In genomic region chr4:76951333-76952033, GRCh38 we compare ENCODE assay signal across 10 cellular contexts. TPM values are rescaled to one million over a fixed set of nuclear protein-coding genes. Genes with fewer than 3 reads are reported as not detected.
DNase-seq lines count a peak whose midpoint lies in the region; ATAC-seq, FAIRE-seq and TF ChIP-seq lines count a peak whose summit lies in the region.
"Had no signal": no experiment of that assay in that cellular context is flagged by ENCODE, and none has a peak within 500 bp of the region (broad histone marks: within the 10 kb centered on the region; RNA-seq: fewer than 3 reads in every experiment).

No MANE protein-coding gene starts in this region.

- H3K4me3 Mint-ChIP-seq in activated CD4-positive, alpha-beta T cell treated with anti-CD3 and anti-CD28 coated beads for 36 hours: peak overlapping the region; percentile 83
- H3K4me3 Mint-ChIP-seq in activated naive CD8-positive, alpha-beta T cell treated with anti-CD3 and anti-CD28 coated beads for 36 hours: peak overlapping the region; percentile 86

- H3K36me3 Mint-ChIP-seq in activated CD4-positive, alpha-beta T cell treated with anti-CD3 and anti-CD28 coated beads for 36 hours (ENCODE audit: low read depth): no peaks in the 10 kb centered on the region
- H3K36me3 Mint-ChIP-seq in activated naive CD8-positive, alpha-beta T cell treated with anti-CD3 and anti-CD28 coated beads for 36 hours: peaks cover 27% of the 10 kb centered on the region

- CTCF ChIA-PET in activated CD4-positive, alpha-beta T cell treated with anti-CD3 and anti-CD28 coated beads for 36 hours (lab: Charles Lee): interaction anchor here (0.7 to 0.8 kb wide), 2 partner anchors 16 to 93 kb away, joined by 4 read pairs; no protein-coding TSS in a partner anchor

- peak overlapping the region; percentile 90 to 99 (median 92) for H3K4me3 ChIP-seq in keratinocyte (ENCODE audit: control insufficient read depth in 2 of 3, extremely low read depth in 1 of 3, insufficient read depth in 2 of 3, low read depth in 1 of 3, low read length in 3 of 3)

- H3K27me3 ChIP-seq in keratinocyte (ENCODE audit: control insufficient read depth, extremely low read depth, insufficient read depth, low read length): no peaks in the 10 kb centered on the region

- intact Hi-C loops in activated CD4-positive, alpha-beta T cell treated with anti-CD3 and anti-CD28 coated beads for 36 hours (cut with DNase I, micrococcal nuclease): loop anchor here (5.0 to 10.0 kb wide), 3 partner anchors 36 to 897 kb away; no protein-coding TSS in a partner anchor

- no peaks in the 10 kb centered on the region for H4K20me1 ChIP-seq in keratinocyte (ENCODE audit: control insufficient read depth, extremely low read depth, insufficient read depth, low read length)

- peaks cover 22% of the 10 kb centered on the region for H3K27me3 Mint-ChIP-seq in activated CD4-positive, alpha-beta T cell treated with anti-CD3 and anti-CD28 coated beads for 36 hours
- no peaks in the 10 kb centered on the region for H3K27me3 Mint-ChIP-seq in activated naive CD8-positive, alpha-beta T cell treated with anti-CD3 and anti-CD28 coated beads for 36 hours

- peaks cover 17% of the 10 kb centered on the region for H3K4me1 ChIP-seq in keratinocyte (ENCODE audit: control insufficient read depth, extremely low read depth, insufficient read depth, low read length)

- peaks cover 13% of the 10 kb centered on the region for H3K4me1 Mint-ChIP-seq in activated CD4-positive, alpha-beta T cell treated with anti-CD3 and anti-CD28 coated beads for 36 hours
- peaks cover 37% of the 10 kb centered on the region for H3K4me1 Mint-ChIP-seq in activated naive CD8-positive, alpha-beta T cell treated with anti-CD3 and anti-CD28 coated beads for 36 hours

- dilution Hi-C loops in keratinocyte (cut with MboI; ENCODE audit: extremely low pct_ligation_motif_present, low sequenced_read_pairs): no loop called here

- peaks cover 0 to 1% of the 10 kb centered on the region in 2 experiments for H3K36me3 ChIP-seq in keratinocyte (ENCODE audit: control insufficient read depth in 2 of 2, extremely low read depth in 1 of 2, insufficient read depth in 2 of 2, low read length in 2 of 2)

- TF ChIP-seq CTCF in keratinocyte (optimal IDR thresholded peaks at IDR 0.05 in 1 of 3, IDR thresholded peaks at IDR 0.05 in 1 of 3, conservative IDR thresholded peaks at IDR 0.05 in 1 of 3; ENCODE audit: extremely low read depth in 1 of 3, insufficient read depth in 2 of 3, low read length in 3 of 3): no peak

- POLR2A ChIA-PET in activated CD4-positive, alpha-beta T cell treated with anti-CD3 and anti-CD28 coated beads for 36 hours (lab: Charles Lee): no interaction called here

- H3K4me2 ChIP-seq in keratinocyte (ENCODE audit: control insufficient read depth, extremely low read depth, insufficient read depth, low read depth, low read length): peak overlapping the region; percentile 87

- no peak for DNase-seq in activated CD4-positive, alpha-beta T cell treated with anti-CD3 and anti-CD28 coated beads for 36 hours
- DNase-seq in activated CD4-positive, alpha-beta T cell treated with anti-CD3 and anti-CD28 coated beads, Interleukin-2, amount 50 U/mL, for 48 hours: no peak
- no peak for DNase-seq in activated naive CD8-positive, alpha-beta T cell treated with anti-CD3 and anti-CD28 coated beads for 36 hours
- DNase-seq in keratinocyte (ENCODE audit: low read depth, low spot score): no peak
- no peak for DNase-seq in SHP77 (lab: John Stamatoyannopoulos, UW)
- DNase-seq in medulla oblongata (ENCODE audit: extremely low spot score): no peak

- no peak for ATAC-seq in activated CD4-positive, alpha-beta T cell treated with anti-CD3 and anti-CD28 coated beads for 36 hours
- ATAC-seq in GM21526 (IDR thresholded peaks at IDR 0.05; ENCODE audit: low FRiP score, unreplicated experiment): no peak

- no peaks in the 10 kb centered on the region for H3K9me1 ChIP-seq in keratinocyte (ENCODE audit: control insufficient read depth, extremely low read depth, insufficient read depth, low read length)

- peak overlapping the region; percentile 71 for H3K27ac ChIP-seq in keratinocyte (ENCODE audit: control insufficient read depth, insufficient read depth, low read length)
- peak overlapping the region; percentile 17 for H3K27ac ChIP-seq in temporal lobe (ENCODE audit: low read depth, low read length)

- FAIRE-seq in keratinocyte (lab: Jason Lieb, UNC): no peak
- FAIRE-seq: colon had no signal

- H3K9ac ChIP-seq in keratinocyte (ENCODE audit: control insufficient read depth, extremely low read depth, insufficient read depth, low read length): peak overlapping the region; percentile 90

- H2AFZ ChIP-seq in keratinocyte (ENCODE audit: control insufficient read depth, low read length): no peak overlapping the region

- peak overlapping the region; percentile 68 for H3K27ac Mint-ChIP-seq in activated CD4-positive, alpha-beta T cell treated with anti-CD3 and anti-CD28 coated beads for 36 hours
- no peak overlapping the region for H3K27ac Mint-ChIP-seq in activated naive CD8-positive, alpha-beta T cell treated with anti-CD3 and anti-CD28 coated beads for 36 hours

- peaks cover 68% of the 10 kb centered on the region for H3K79me2 ChIP-seq in keratinocyte (ENCODE audit: control insufficient read depth, insufficient read depth, low read length)

- no peaks in the 10 kb centered on the region for H3K9me3 ChIP-seq in keratinocyte (ENCODE audit: control insufficient read depth, low read depth, low read length)

- no peaks in the 10 kb centered on the region for H3K9me3 Mint-ChIP-seq in activated CD4-positive, alpha-beta T cell treated with anti-CD3 and anti-CD28 coated beads for 36 hours (ENCODE audit: low read depth)
- H3K9me3 Mint-ChIP-seq in activated naive CD8-positive, alpha-beta T cell treated with anti-CD3 and anti-CD28 coated beads for 36 hours: no peaks in the 10 kb centered on the region

RNA-seq across cellular contexts. Expression of gene SEPTIN11, which starts 1.9 kb away (rescaled TPM):
- 10 to 100 TPM; 15.5 to 34.5 TPM for total RNA-seq in activated CD4-positive, alpha-beta T cell treated with anti-CD3 and anti-CD28 coated beads for 36 hours
- 10 to 100 TPM; 66.4 to 74.1 TPM for total RNA-seq in activated naive CD8-positive, alpha-beta T cell treated with anti-CD3 and anti-CD28 coated beads for 36 hours
- polyA plus RNA-seq in keratinocyte: 68.3 to 99.3 TPM (median 89.2 TPM) in 3 replicates
- polyA plus RNA-seq in keratinocyte (2011; ENCODE audit: low read depth): 82.1 TPM
- 76.6 and 163 TPM in 2 replicates for polyA plus RNA-seq in keratinocyte (2011; cell fraction: cytosol; rRNA removed)
- polyA plus RNA-seq in keratinocyte (2011; cell fraction: nucleus; rRNA removed): 88.9 and 94.3 TPM in 2 replicates
- 18.4 and 59.9 TPM in 2 replicates for polyA plus RNA-seq in keratinocyte (2012; ENCODE audit: low replicate concordance)
- polyA minus RNA-seq in keratinocyte: 36.4 to 154 TPM (median 97.8 TPM) in 3 replicates
- 73.9 TPM for polyA minus RNA-seq in keratinocyte (2011; cell fraction: cytosol; rRNA and poly(A)+ RNA removed)
- 60.4 and 125 TPM in 2 replicates for polyA minus RNA-seq in keratinocyte (2011; cell fraction: nucleus; rRNA and poly(A)+ RNA removed)
- total RNA-seq in temporal lobe: 238 TPM

RNA-seq across cellular contexts. Expression of gene SOWAHB, which starts 53.5 kb away (rescaled TPM):
- not detected for total RNA-seq in activated CD4-positive, alpha-beta T cell treated with anti-CD3 and anti-CD28 coated beads for 36 hours
- under 1 TPM in 1 of 2 experiments, not detected in 1; 0.12 TPM for total RNA-seq in activated naive CD8-positive, alpha-beta T cell treated with anti-CD3 and anti-CD28 coated beads for 36 hours
- polyA plus RNA-seq in keratinocyte: 0.17 to 0.64 TPM (median 0.18 TPM) in 3 replicates
- polyA plus RNA-seq in keratinocyte (2011; ENCODE audit: low read depth): 1.3 TPM
- 0.25 and 0.40 TPM in 2 replicates for polyA plus RNA-seq in keratinocyte (2011; cell fraction: cytosol; rRNA removed)
- 0.45 and 0.46 TPM in 2 replicates for polyA plus RNA-seq in keratinocyte (2011; cell fraction: nucleus; rRNA removed)
- polyA plus RNA-seq in keratinocyte (2012; ENCODE audit: low replicate concordance): 0.17 and 2.9 TPM in 2 replicates
- 0.58 to 1.2 TPM in 2 of 3 replicates, not detected in the other for polyA minus RNA-seq in keratinocyte
- polyA minus RNA-seq in keratinocyte (2011; cell fraction: cytosol; rRNA and poly(A)+ RNA removed): not detected
- 1.5 TPM in 2 replicates for polyA minus RNA-seq in keratinocyte (2011; cell fraction: nucleus; rRNA and poly(A)+ RNA removed)
- total RNA-seq in temporal lobe: 3.9 TPM
- total RNA-seq: LHCN-M2 had no signal
